In the genomic region with DNA sequence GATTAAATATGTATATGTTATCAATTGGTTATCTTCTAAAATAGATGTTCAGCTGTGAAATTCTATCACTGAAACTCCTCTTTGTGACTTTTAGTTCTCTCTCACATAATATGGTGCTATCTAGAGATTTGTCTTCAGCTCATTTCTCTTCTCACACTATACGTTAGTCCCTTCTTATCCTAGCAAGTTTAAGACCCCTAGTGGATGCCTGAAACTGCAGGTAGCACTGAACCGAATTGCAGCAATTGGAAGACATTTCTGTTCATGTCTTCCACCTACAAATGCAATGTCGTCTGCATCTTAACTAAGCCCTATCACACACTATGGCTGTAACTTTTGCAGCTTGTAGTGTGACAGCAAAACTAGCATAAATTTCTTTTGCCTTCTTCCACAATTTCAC, we compare ENCODE assay signal across 2 cellular contexts.
TF ChIP-seq lines count a peak whose summit lies in the region.

No MANE protein-coding gene starts in this region.

TF ChIP-seq in SK-N-SH, 30 proteins besides CTCF, POLR2A, EP300 and RAD21:
- TF ChIP-seq, protein P1, sequence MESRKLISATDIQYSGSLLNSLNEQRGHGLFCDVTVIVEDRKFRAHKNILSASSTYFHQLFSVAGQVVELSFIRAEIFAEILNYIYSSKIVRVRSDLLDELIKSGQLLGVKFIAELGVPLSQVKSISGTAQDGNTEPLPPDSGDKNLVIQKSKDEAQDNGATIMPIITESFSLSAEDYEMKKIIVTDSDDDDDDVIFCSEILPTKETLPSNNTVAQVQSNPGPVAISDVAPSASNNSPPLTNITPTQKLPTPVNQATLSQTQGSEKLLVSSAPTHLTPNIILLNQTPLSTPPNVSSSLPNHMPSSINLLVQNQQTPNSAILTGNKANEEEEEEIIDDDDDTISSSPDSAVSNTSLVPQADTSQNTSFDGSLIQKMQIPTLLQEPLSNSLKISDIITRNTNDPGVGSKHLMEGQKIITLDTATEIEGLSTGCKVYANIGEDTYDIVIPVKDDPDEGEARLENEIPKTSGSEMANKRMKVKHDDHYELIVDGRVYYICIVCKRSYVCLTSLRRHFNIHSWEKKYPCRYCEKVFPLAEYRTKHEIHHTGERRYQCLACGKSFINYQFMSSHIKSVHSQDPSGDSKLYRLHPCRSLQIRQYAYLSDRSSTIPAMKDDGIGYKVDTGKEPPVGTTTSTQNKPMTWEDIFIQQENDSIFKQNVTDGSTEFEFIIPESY (IDR thresholded peaks at IDR 0.05; ENCODE audit: borderline replicate concordance, low read depth) = no peak
TF ChIP-seq in SK-N-SH: peak in this region for 0.

TF ChIP-seq in SK-N-SH treated with all-trans-retinoic acid at 6 μM for 48 hours, 23 proteins besides CTCF, POLR2A, EP300 and RAD21 (continued from another document):
- TF ChIP-seq, protein P2, sequence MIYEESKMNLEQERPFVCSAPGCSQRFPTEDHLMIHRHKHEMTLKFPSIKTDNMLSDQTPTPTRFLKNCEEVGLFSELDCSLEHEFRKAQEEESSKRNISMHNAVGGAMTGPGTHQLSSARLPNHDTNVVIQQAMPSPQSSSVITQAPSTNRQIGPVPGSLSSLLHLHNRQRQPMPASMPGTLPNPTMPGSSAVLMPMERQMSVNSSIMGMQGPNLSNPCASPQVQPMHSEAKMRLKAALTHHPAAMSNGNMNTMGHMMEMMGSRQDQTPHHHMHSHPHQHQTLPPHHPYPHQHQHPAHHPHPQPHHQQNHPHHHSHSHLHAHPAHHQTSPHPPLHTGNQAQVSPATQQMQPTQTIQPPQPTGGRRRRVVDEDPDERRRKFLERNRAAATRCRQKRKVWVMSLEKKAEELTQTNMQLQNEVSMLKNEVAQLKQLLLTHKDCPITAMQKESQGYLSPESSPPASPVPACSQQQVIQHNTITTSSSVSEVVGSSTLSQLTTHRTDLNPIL (CRISPR knock-in tag; IDR thresholded peaks at IDR 0.05; ENCODE audit: low read depth) = no peak
- TF ChIP-seq ARNTL (CRISPR knock-in tag; IDR thresholded peaks at IDR 0.05; ENCODE audit: borderline replicate concordance, low read depth) (no peak), ZNF70 (CRISPR knock-in tag; IDR thresholded peaks at IDR 0.05) (no peak), TOX (CRISPR knock-in tag; IDR thresholded peaks at IDR 0.05; ENCODE audit: borderline replicate concordance) (no peak), GLIS3 (CRISPR knock-in tag; IDR thresholded peaks at IDR 0.05) (no peak), ZC3H10 (CRISPR knock-in tag; IDR thresholded peaks at IDR 0.05) (no peak), ZFP3 (CRISPR knock-in tag; IDR thresholded peaks at IDR 0.05) (no peak), ZNF8 (CRISPR knock-in tag; IDR thresholded peaks at IDR 0.05) (no peak), PPARA (CRISPR knock-in tag; IDR thresholded peaks at IDR 0.05; ENCODE audit: borderline replicate concordance) (no peak), ZFP30 (CRISPR knock-in tag; IDR thresholded peaks at IDR 0.05) (no peak), RARB (CRISPR knock-in tag; IDR thresholded peaks at IDR 0.05) (no peak), OSR1 (CRISPR knock-in tag; IDR thresholded peaks at IDR 0.05) (no peak), TCF4 (CRISPR knock-in tag; IDR thresholded peaks at IDR 0.05; ENCODE audit: borderline replicate concordance) (no peak)
- TF ChIP-seq, protein P3, sequence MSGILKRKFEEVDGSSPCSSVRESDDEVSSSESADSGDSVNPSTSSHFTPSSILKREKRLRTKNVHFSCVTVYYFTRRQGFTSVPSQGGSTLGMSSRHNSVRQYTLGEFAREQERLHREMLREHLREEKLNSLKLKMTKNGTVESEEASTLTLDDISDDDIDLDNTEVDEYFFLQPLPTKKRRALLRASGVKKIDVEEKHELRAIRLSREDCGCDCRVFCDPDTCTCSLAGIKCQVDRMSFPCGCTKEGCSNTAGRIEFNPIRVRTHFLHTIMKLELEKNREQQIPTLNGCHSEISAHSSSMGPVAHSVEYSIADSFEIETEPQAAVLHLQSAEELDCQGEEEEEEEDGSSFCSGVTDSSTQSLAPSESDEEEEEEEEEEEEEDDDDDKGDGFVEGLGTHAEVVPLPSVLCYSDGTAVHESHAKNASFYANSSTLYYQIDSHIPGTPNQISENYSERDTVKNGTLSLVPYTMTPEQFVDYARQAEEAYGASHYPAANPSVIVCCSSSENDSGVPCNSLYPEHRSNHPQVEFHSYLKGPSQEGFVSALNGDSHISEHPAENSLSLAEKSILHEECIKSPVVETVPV (CRISPR knock-in tag; IDR thresholded peaks at IDR 0.05) = no peak
- TF ChIP-seq, protein P4, sequence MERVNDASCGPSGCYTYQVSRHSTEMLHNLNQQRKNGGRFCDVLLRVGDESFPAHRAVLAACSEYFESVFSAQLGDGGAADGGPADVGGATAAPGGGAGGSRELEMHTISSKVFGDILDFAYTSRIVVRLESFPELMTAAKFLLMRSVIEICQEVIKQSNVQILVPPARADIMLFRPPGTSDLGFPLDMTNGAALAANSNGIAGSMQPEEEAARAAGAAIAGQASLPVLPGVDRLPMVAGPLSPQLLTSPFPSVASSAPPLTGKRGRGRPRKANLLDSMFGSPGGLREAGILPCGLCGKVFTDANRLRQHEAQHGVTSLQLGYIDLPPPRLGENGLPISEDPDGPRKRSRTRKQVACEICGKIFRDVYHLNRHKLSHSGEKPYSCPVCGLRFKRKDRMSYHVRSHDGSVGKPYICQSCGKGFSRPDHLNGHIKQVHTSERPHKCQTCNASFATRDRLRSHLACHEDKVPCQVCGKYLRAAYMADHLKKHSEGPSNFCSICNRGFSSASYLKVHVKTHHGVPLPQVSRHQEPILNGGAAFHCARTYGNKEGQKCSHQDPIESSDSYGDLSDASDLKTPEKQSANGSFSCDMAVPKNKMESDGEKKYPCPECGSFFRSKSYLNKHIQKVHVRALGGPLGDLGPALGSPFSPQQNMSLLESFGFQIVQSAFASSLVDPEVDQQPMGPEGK (CRISPR knock-in tag; IDR thresholded peaks at IDR 0.05; ENCODE audit: borderline replicate concordance) = no peak
- TF ChIP-seq, protein P5, sequence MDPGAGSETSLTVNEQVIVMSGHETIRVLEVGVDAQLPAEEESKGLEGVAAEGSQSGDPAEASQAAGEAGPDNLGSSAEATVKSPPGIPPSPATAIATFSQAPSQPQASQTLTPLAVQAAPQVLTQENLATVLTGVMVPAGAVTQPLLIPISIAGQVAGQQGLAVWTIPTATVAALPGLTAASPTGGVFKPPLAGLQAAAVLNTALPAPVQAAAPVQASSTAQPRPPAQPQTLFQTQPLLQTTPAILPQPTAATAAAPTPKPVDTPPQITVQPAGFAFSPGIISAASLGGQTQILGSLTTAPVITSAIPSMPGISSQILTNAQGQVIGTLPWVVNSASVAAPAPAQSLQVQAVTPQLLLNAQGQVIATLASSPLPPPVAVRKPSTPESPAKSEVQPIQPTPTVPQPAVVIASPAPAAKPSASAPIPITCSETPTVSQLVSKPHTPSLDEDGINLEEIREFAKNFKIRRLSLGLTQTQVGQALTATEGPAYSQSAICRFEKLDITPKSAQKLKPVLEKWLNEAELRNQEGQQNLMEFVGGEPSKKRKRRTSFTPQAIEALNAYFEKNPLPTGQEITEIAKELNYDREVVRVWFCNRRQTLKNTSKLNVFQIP (CRISPR knock-in tag; IDR thresholded peaks at IDR 0.05; ENCODE audit: borderline replicate concordance, low read depth) = no peak
- TF ChIP-seq, protein P6, sequence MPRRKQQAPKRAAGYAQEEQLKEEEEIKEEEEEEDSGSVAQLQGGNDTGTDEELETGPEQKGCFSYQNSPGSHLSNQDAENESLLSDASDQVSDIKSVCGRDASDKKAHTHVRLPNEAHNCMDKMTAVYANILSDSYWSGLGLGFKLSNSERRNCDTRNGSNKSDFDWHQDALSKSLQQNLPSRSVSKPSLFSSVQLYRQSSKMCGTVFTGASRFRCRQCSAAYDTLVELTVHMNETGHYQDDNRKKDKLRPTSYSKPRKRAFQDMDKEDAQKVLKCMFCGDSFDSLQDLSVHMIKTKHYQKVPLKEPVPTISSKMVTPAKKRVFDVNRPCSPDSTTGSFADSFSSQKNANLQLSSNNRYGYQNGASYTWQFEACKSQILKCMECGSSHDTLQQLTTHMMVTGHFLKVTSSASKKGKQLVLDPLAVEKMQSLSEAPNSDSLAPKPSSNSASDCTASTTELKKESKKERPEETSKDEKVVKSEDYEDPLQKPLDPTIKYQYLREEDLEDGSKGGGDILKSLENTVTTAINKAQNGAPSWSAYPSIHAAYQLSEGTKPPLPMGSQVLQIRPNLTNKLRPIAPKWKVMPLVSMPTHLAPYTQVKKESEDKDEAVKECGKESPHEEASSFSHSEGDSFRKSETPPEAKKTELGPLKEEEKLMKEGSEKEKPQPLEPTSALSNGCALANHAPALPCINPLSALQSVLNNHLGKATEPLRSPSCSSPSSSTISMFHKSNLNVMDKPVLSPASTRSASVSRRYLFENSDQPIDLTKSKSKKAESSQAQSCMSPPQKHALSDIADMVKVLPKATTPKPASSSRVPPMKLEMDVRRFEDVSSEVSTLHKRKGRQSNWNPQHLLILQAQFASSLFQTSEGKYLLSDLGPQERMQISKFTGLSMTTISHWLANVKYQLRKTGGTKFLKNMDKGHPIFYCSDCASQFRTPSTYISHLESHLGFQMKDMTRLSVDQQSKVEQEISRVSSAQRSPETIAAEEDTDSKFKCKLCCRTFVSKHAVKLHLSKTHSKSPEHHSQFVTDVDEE (CRISPR knock-in tag; IDR thresholded peaks at IDR 0.05) = no peak
